16 cellular contexts compared by ENCODE assay signal in genomic region chr2:29580223-29580622, GRCh38.
"Had no signal": no experiment of that assay in that cellular context is flagged by ENCODE, and none has a peak within 500 bp of the region (broad histone marks: within the 10 kb centered on the region; RNA-seq: fewer than 3 reads in every experiment).

No MANE protein-coding gene starts in this region.

- H3K27me3 ChIP-seq: ascending aorta, cardiac muscle cell, esophagus muscularis mucosa, gastroesophageal sphincter, pancreas, suprapubic skin, upper lobe of left lung had no signal

- H3K4me1 ChIP-seq: ascending aorta, esophagus muscularis mucosa, gastroesophageal sphincter, pancreas, suprapubic skin, upper lobe of left lung had no signal

- H3K27ac ChIP-seq: ascending aorta, cardiac muscle cell, esophagus muscularis mucosa, gastroesophageal sphincter, pancreas, suprapubic skin, upper lobe of left lung, VCaP had no signal

- H3K9me3 ChIP-seq: ascending aorta, esophagus muscularis mucosa, gastroesophageal sphincter, pancreas, suprapubic skin, upper lobe of left lung had no signal

- ATAC-seq: gastroesophageal sphincter; pancreas; stimulated activated naive CD8-positive, alpha-beta T cell treated with anti-CD3 and anti-CD28 coated beads, Interleukin-15, Interleukin-2, amounts not matched to agents 100 U/mL and 50 U/mL, for 24 hours had no signal

- DNase-seq: activated CD4-positive, alpha-beta memory T cell treated with anti-CD3 and anti-CD28 coated beads for 36 hours; activated gamma-delta T cell; activated naive CD8-positive, alpha-beta T cell treated with anti-CD3 and anti-CD28 coated beads, Interleukin-2, amount 10 ng/mL, durations not matched to agents 7 days and 5 days; activated T-cell treated with anti-CD3 and anti-CD28 coated beads, Interleukin-2, amount 50 U/mL, for 48 hours; mesendoderm; pancreas; stimulated activated CD4-positive, alpha-beta T cell treated with anti-CD3 and anti-CD28 coated beads, Interleukin-4, amount 100 ng/mL, for 1 hour; stimulated activated CD8-positive, alpha-beta memory T cell treated with anti-CD3 and anti-CD28 coated beads, Interleukin-4, amount 100 ng/mL, for 48 hours; stimulated activated naive CD8-positive, alpha-beta T cell treated with anti-CD3 and anti-CD28 coated beads, Interleukin-15, Interleukin-2, amounts not matched to agents 100 U/mL and 50 U/mL, for 24 hours; upper lobe of left lung had no signal

- H3K4me3 ChIP-seq: ascending aorta, cardiac muscle cell, esophagus muscularis mucosa, gastroesophageal sphincter, pancreas, suprapubic skin, upper lobe of left lung had no signal

- H3K36me3 ChIP-seq: ascending aorta, cardiac muscle cell, esophagus muscularis mucosa, gastroesophageal sphincter, pancreas, suprapubic skin, upper lobe of left lung had no signal
